ENCODE assay signal across 1 cellular context in the genomic region with DNA sequence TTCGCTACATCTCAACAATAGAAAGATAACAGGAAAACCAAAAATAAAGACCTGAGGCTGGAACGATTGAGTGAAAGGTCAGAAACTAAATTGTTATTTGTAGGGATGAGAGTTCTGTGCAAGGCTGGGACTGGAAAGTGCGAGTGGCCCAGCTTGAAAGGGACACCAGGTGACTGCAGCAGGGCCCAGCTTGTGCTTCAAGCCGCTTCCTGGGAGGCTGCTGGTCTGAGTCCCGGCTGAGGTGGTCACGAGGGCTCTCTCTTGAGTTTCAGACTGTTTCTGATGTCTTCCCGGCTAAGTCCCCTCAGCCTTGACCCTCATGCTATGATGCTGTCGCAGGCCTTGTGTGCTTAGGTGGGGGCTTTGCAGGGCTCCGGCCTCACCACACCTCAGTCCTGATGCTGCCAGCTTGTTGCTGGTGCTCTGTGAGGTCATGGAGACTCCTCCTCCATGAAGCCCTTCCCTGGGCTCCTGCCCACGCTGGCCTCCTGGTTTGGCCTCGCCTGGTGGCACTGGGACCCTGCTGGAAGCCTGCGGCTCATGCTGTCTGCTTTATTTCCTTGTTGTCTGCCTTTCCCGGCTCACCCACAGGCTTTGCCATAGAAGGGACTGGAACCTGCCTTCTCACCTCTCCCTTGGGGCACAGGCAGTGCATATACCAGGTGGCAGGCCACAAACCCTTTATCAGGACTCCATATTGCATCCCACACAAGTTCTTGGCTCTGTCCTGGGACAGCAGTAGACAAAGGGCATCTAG.
TF ChIP-seq lines count a peak whose summit lies in the region.

No MANE protein-coding gene starts in this region.

TF ChIP-seq in HepG2, 621 proteins besides CTCF, POLR2A, EP300 and RAD21:
- TF ChIP-seq REL (CRISPR knock-in tag; conservative IDR thresholded peaks at IDR 0.05), result no peak
- TF ChIP-seq, protein P1, sequence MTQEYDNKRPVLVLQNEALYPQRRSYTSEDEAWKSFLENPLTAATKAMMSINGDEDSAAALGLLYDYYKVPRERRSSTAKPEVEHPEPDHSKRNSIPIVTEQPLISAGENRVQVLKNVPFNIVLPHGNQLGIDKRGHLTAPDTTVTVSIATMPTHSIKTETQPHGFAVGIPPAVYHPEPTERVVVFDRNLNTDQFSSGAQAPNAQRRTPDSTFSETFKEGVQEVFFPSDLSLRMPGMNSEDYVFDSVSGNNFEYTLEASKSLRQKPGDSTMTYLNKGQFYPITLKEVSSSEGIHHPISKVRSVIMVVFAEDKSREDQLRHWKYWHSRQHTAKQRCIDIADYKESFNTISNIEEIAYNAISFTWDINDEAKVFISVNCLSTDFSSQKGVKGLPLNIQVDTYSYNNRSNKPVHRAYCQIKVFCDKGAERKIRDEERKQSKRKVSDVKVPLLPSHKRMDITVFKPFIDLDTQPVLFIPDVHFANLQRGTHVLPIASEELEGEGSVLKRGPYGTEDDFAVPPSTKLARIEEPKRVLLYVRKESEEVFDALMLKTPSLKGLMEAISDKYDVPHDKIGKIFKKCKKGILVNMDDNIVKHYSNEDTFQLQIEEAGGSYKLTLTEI (CRISPR knock-in tag; conservative IDR thresholded peaks at IDR 0.05), result no peak
- no peak for TF ChIP-seq ZBTB21 (CRISPR knock-in tag; IDR thresholded peaks at IDR 0.05)
- no peak for TF ChIP-seq TBX3 (IDR thresholded peaks at IDR 0.05; ENCODE audit: borderline replicate concordance)
- TF ChIP-seq, protein P2, sequence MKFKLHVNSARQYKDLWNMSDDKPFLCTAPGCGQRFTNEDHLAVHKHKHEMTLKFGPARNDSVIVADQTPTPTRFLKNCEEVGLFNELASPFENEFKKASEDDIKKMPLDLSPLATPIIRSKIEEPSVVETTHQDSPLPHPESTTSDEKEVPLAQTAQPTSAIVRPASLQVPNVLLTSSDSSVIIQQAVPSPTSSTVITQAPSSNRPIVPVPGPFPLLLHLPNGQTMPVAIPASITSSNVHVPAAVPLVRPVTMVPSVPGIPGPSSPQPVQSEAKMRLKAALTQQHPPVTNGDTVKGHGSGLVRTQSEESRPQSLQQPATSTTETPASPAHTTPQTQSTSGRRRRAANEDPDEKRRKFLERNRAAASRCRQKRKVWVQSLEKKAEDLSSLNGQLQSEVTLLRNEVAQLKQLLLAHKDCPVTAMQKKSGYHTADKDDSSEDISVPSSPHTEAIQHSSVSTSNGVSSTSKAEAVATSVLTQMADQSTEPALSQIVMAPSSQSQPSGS (CRISPR knock-in tag; IDR thresholded peaks at IDR 0.05), result no peak
- TF ChIP-seq AGO2 (optimal IDR thresholded peaks at IDR 0.05; ENCODE audit: low read depth, low read length), result peak; percentile 55
- no peak for TF ChIP-seq MLLT10 (CRISPR knock-in tag; IDR thresholded peaks at IDR 0.05)
- TF ChIP-seq HMGA1 (CRISPR knock-in tag; conservative IDR thresholded peaks at IDR 0.05), result no peak
